Comparison of ENCODE assay signal across 9 cellular contexts in genomic region chr1:193019442-193020026, GRCh38. TPM values are rescaled to one million over a fixed set of nuclear protein-coding genes. Genes with fewer than 3 reads are reported as not detected.
DNase-seq lines count a peak whose midpoint lies in the region; ATAC-seq, FAIRE-seq and TF ChIP-seq lines count a peak whose summit lies in the region.
"Had no signal": no experiment of that assay in that cellular context is flagged by ENCODE, and none has a peak within 500 bp of the region (broad histone marks: within the 10 kb centered on the region; RNA-seq: fewer than 3 reads in every experiment).

No MANE protein-coding gene starts in this region.

- H3K27ac ChIP-seq in right lobe of liver = no peak overlapping the region

- H3K36me3 Mint-ChIP-seq in stimulated activated effector memory CD8-positive, alpha-beta T cell treated with anti-CD3 and anti-CD28 coated beads, Interleukin-12 subunit alpha, Interleukin-12 subunit beta, amount 100 ng/mL, for 72 hours = peaks cover 49% of the 10 kb centered on the region

- no peak for TF ChIP-seq POLR2A in right lobe of liver (IDR thresholded peaks at IDR 0.05)

- intact Hi-C loops in right lobe of liver (cut with DNase I) = loop anchor here (5.0 to 10.0 kb wide), 2 partner anchors 212 to 215 kb away; partner anchors contain the start of gene RGS2 (in 2 of the 2)

- peak; percentile 97 for FAIRE-seq in A204.1 (lab: Jason Lieb, UNC)

- H3K4me1 ChIP-seq in right lobe of liver = peaks cover 0 to 7% (median 0%) of the 10 kb centered on the region in 4 donors

- H3K9me3 ChIP-seq in right lobe of liver = no peaks in the 10 kb centered on the region

- peak; percentile 24 for TF ChIP-seq CTCF in GM12864 (IDR thresholded peaks at IDR 0.05; ENCODE audit: low read depth, low read length, missing control alignments)
- peak; percentile 27 for TF ChIP-seq CTCF in cardiac fibroblast (IDR thresholded peaks at IDR 0.05; ENCODE audit: low read depth, low read length)
- peak; percentile 48 to 62 (median 52) for TF ChIP-seq CTCF in right lobe of liver (IDR thresholded peaks at IDR 0.05)

- ATAC-seq in HG03097 (IDR thresholded peaks at IDR 0.05; ENCODE audit: low FRiP score, unreplicated experiment) = peak; percentile 55
- ATAC-seq in right lobe of liver = peak; percentile 70 to 84 (median 74)
- no peak for ATAC-seq in stimulated activated effector memory CD8-positive, alpha-beta T cell treated with anti-CD3 and anti-CD28 coated beads, Interleukin-12 subunit alpha, Interleukin-12 subunit beta, amount 100 ng/mL, for 72 hours

- H3K27me3 ChIP-seq in right lobe of liver = no peaks in the 10 kb centered on the region

- no peak overlapping the region for H3K4me3 Mint-ChIP-seq in stimulated activated effector memory CD8-positive, alpha-beta T cell treated with anti-CD3 and anti-CD28 coated beads, Interleukin-12 subunit alpha, Interleukin-12 subunit beta, amount 100 ng/mL, for 72 hours
- H3K4me3 Mint-ChIP-seq: dendritic cell treated with granulocyte-macrophage colony-stimulating factor and Interleukin-4, amounts not matched to agents 40 ng/mL and 50 ng/mL, for 4 days had no signal

- DNase-seq in GM12864 (ENCODE audit: low read depth) (peak; percentile 5), NCI-H524 treated with DMSO at 0.1 percent for 48 hours (lab: John Stamatoyannopoulos, UW) (peak; percentile 9), cardiac fibroblast (ENCODE audit: low read depth in 2 of 2) (peak; percentile 85), right lobe of liver (no peak)
- DNase-seq in stimulated activated effector memory CD8-positive, alpha-beta T cell treated with anti-CD3 and anti-CD28 coated beads, Interleukin-12 subunit alpha, Interleukin-12 subunit beta, amount 100 ng/mL, for 72 hours (ENCODE audit: low spot score in 2 of 2) = no peak
- DNase-seq in activated CD4-positive, CD25-positive, alpha-beta regulatory T cell treated with anti-CD3 and anti-CD28 coated beads, Interleukin-2, amount 50 U/mL, for 72 hours = no peak

- peaks cover 0 to 11% (median 1%) of the 10 kb centered on the region in 4 donors for H3K36me3 ChIP-seq in right lobe of liver

- H3K9me3 Mint-ChIP-seq in stimulated activated effector memory CD8-positive, alpha-beta T cell treated with anti-CD3 and anti-CD28 coated beads, Interleukin-12 subunit alpha, Interleukin-12 subunit beta, amount 100 ng/mL, for 72 hours = no peaks in the 10 kb centered on the region
- H3K9me3 Mint-ChIP-seq: dendritic cell treated with granulocyte-macrophage colony-stimulating factor and Interleukin-4, amounts not matched to agents 40 ng/mL and 50 ng/mL, for 4 days had no signal

- no peak overlapping the region for H3K27ac Mint-ChIP-seq in stimulated activated effector memory CD8-positive, alpha-beta T cell treated with anti-CD3 and anti-CD28 coated beads, Interleukin-12 subunit alpha, Interleukin-12 subunit beta, amount 100 ng/mL, for 72 hours
- H3K27ac Mint-ChIP-seq: dendritic cell treated with granulocyte-macrophage colony-stimulating factor and Interleukin-4, amounts not matched to agents 40 ng/mL and 50 ng/mL, for 4 days had no signal

- no peak overlapping the region for H3K4me3 ChIP-seq in GM12864 (ENCODE audit: low read depth, low read length)
- no peak overlapping the region for H3K4me3 ChIP-seq in cardiac fibroblast (replicated peaks in 1 of 2; ENCODE audit: low read depth in 2 of 2, low read length in 2 of 2)
- no peak overlapping the region for H3K4me3 ChIP-seq in right lobe of liver

- H3K4me1 Mint-ChIP-seq in stimulated activated effector memory CD8-positive, alpha-beta T cell treated with anti-CD3 and anti-CD28 coated beads, Interleukin-12 subunit alpha, Interleukin-12 subunit beta, amount 100 ng/mL, for 72 hours = no peaks in the 10 kb centered on the region

RNA-seq across cellular contexts. Expression of gene UCHL5, which starts 39.6 kb away (rescaled TPM):
- 10 to 100 TPM; 11.5 to 28.6 (median 22.3) TPM for total RNA-seq in right lobe of liver

RNA-seq across cellular contexts. Expression of gene RO60, which starts 39.9 kb away (rescaled TPM):
- 10 to 100 TPM; 21.3 to 35.9 (median 25.5) TPM for total RNA-seq in right lobe of liver

Comparison
In these comparisons a context has a peak if more than half of its experiments do, and no peak if none do; other contexts are left out.
1. DNase-seq: peak in GM12864 (single experiment), NCI-H524 treated with DMSO at 0.1 percent for 48 hours (single experiment) and cardiac fibroblast (2 of 2); none in right lobe of liver (0 of 3), stimulated activated effector memory CD8-positive, alpha-beta T cell treated with anti-CD3 and anti-CD28 coated beads, Interleukin-12 subunit alpha, Interleukin-12 subunit beta, amount 100 ng/mL, for 72 hours (0 of 2) and activated CD4-positive, CD25-positive, alpha-beta regulatory T cell treated with anti-CD3 and anti-CD28 coated beads, Interleukin-2, amount 50 U/mL, for 72 hours (single experiment).
2. Peak in every context shown above with its lines, with median percentiles within 50 percentile points of each other: CTCF ChIP-seq.